26 cellular contexts compared by ENCODE assay signal in genomic region chr3:174613173-174613572, GRCh38.
"Had no signal": no experiment of that assay in that cellular context is flagged by ENCODE, and none has a peak within 500 bp of the region (broad histone marks: within the 10 kb centered on the region; RNA-seq: fewer than 3 reads in every experiment).

No MANE protein-coding gene starts in this region.

- H3K9me3 ChIP-seq: Peyer's patch, SJSA1 had no signal

- H3K27ac Mint-ChIP-seq: activated CD8-positive, alpha-beta T cell treated with anti-CD3 and anti-CD28 coated beads for 36 hours; activated naive CD4-positive, alpha-beta T cell treated with anti-CD3 and anti-CD28 coated beads, Interleukin-2, amount 50 U/mL, for 24 hours; activated T-cell treated with anti-CD3 and anti-CD28 coated beads, Interleukin-2, amount 50 U/mL, for 72 hours; activated T-helper 2 cell treated with anti-CD3 and anti-CD28 coated beads, Interferon-gamma antibody, Interleukin-2, Interleukin-4, amounts not matched to agents 10 μg/mL and 5 μg/mL and 100 μg/mL, durations not matched to agents 14 hours and 24 hours and 36 hours; IgD-negative memory B cell; T-helper 1 cell treated with Interleukin-12 subunit alpha and Interleukin-12 subunit beta and Interleukin-4 antibody, amounts not matched to agents 30 μg/mL and 1 μg/mL, for 36 hours had no signal

- H3K4me1 Mint-ChIP-seq: activated naive CD4-positive, alpha-beta T cell treated with anti-CD3 and anti-CD28 coated beads, Interleukin-2, amount 50 U/mL, for 24 hours; central memory CD8-positive, alpha-beta T cell; IgD-negative memory B cell had no signal

- H3K36me3 ChIP-seq: Peyer's patch, SJSA1 had no signal

- H3K4me3 Mint-ChIP-seq: activated CD8-positive, alpha-beta T cell treated with anti-CD3 and anti-CD28 coated beads for 36 hours; activated naive CD4-positive, alpha-beta T cell treated with anti-CD3 and anti-CD28 coated beads, Interleukin-2, amount 50 U/mL, for 24 hours; activated T-cell treated with anti-CD3 and anti-CD28 coated beads, Interleukin-2, amount 50 U/mL, for 72 hours; brain; central memory CD8-positive, alpha-beta T cell; IgD-negative memory B cell; T-helper 1 cell treated with Interleukin-12 subunit alpha and Interleukin-12 subunit beta and Interleukin-4 antibody, amounts not matched to agents 30 μg/mL and 1 μg/mL, for 36 hours had no signal

- H3K27me3 ChIP-seq: Peyer's patch, SJSA1 had no signal

- ATAC-seq: activated CD4-positive, CD25-positive, alpha-beta regulatory T cell treated with anti-CD3 and anti-CD28 coated beads, Interleukin-2, amount 50 U/mL, for 24 hours; activated CD8-positive, alpha-beta T cell treated with anti-CD3 and anti-CD28 coated beads for 36 hours; activated T-cell treated with anti-CD3 and anti-CD28 coated beads, Interleukin-2, amount 50 U/mL, for 72 hours had no signal

- H3K36me3 Mint-ChIP-seq: activated naive CD4-positive, alpha-beta T cell treated with anti-CD3 and anti-CD28 coated beads, Interleukin-2, amount 50 U/mL, for 24 hours had no signal

- DNase-seq: activated CD4-positive, alpha-beta T cell treated with anti-CD3 and anti-CD28 coated beads for 4 hours; activated CD8-positive, alpha-beta memory T cell treated with anti-CD3 and anti-CD28 coated beads, Interleukin-2, amount 50 U/mL, for 4 hours; activated CD8-positive, alpha-beta T cell treated with anti-CD3 and anti-CD28 coated beads for 36 hours; activated T-cell treated with anti-CD3 and anti-CD28 coated beads, Interleukin-2, amount 50 U/mL, for 72 hours; amygdala; KG1; NCI-H1105; NCI-H1436 treated with DMSO at 0.1 percent for 48 hours; NCI-H1930; NCI-H2171 treated with DMSO at 0.1 percent for 48 hours; NCI-H345; NCI-H510A; NCI-H526 treated with DMSO at 0.1 percent for 48 hours; NK-92 treated with Interleukin-12 subunit alpha and Interleukin-12 subunit beta, amount 100 ng/mL, for 24 hours; OCI-M1; Peyer's patch; SHP77; SW 1271 had no signal

- H3K4me3 ChIP-seq: Peyer's patch, SJSA1 had no signal

- H3K4me1 ChIP-seq: Peyer's patch, SJSA1 had no signal
